2 cellular contexts compared by ENCODE assay signal in genomic region chr20:37559312-37560027, GRCh38.
A peak's percentile ranks its signal among the peaks of the same experiment; 100 is the strongest.
TF ChIP-seq lines count a peak whose summit lies in the region.

No MANE protein-coding gene starts in this region.

TF ChIP-seq in GM23338, 12 proteins besides CTCF, POLR2A, EP300 and RAD21:
- TF ChIP-seq ETS1 (IDR thresholded peaks at IDR 0.05): no peak
- no peak for TF ChIP-seq JUNB (IDR thresholded peaks at IDR 0.05; ENCODE audit: unreplicated experiment)
- TF ChIP-seq CREB1 (CRISPR knock-in tag; IDR thresholded peaks at IDR 0.05; ENCODE audit: low read depth): no peak
- no peak for TF ChIP-seq POLR2AphosphoS5 (IDR thresholded peaks at IDR 0.05; ENCODE audit: low read depth)
- no peak for TF ChIP-seq EZH2 (IDR thresholded peaks at IDR 0.05; ENCODE audit: low read depth, unreplicated experiment)
- TF ChIP-seq NANOG (IDR thresholded peaks at IDR 0.05; ENCODE audit: borderline replicate concordance): no peak
- TF ChIP-seq, protein P1, sequence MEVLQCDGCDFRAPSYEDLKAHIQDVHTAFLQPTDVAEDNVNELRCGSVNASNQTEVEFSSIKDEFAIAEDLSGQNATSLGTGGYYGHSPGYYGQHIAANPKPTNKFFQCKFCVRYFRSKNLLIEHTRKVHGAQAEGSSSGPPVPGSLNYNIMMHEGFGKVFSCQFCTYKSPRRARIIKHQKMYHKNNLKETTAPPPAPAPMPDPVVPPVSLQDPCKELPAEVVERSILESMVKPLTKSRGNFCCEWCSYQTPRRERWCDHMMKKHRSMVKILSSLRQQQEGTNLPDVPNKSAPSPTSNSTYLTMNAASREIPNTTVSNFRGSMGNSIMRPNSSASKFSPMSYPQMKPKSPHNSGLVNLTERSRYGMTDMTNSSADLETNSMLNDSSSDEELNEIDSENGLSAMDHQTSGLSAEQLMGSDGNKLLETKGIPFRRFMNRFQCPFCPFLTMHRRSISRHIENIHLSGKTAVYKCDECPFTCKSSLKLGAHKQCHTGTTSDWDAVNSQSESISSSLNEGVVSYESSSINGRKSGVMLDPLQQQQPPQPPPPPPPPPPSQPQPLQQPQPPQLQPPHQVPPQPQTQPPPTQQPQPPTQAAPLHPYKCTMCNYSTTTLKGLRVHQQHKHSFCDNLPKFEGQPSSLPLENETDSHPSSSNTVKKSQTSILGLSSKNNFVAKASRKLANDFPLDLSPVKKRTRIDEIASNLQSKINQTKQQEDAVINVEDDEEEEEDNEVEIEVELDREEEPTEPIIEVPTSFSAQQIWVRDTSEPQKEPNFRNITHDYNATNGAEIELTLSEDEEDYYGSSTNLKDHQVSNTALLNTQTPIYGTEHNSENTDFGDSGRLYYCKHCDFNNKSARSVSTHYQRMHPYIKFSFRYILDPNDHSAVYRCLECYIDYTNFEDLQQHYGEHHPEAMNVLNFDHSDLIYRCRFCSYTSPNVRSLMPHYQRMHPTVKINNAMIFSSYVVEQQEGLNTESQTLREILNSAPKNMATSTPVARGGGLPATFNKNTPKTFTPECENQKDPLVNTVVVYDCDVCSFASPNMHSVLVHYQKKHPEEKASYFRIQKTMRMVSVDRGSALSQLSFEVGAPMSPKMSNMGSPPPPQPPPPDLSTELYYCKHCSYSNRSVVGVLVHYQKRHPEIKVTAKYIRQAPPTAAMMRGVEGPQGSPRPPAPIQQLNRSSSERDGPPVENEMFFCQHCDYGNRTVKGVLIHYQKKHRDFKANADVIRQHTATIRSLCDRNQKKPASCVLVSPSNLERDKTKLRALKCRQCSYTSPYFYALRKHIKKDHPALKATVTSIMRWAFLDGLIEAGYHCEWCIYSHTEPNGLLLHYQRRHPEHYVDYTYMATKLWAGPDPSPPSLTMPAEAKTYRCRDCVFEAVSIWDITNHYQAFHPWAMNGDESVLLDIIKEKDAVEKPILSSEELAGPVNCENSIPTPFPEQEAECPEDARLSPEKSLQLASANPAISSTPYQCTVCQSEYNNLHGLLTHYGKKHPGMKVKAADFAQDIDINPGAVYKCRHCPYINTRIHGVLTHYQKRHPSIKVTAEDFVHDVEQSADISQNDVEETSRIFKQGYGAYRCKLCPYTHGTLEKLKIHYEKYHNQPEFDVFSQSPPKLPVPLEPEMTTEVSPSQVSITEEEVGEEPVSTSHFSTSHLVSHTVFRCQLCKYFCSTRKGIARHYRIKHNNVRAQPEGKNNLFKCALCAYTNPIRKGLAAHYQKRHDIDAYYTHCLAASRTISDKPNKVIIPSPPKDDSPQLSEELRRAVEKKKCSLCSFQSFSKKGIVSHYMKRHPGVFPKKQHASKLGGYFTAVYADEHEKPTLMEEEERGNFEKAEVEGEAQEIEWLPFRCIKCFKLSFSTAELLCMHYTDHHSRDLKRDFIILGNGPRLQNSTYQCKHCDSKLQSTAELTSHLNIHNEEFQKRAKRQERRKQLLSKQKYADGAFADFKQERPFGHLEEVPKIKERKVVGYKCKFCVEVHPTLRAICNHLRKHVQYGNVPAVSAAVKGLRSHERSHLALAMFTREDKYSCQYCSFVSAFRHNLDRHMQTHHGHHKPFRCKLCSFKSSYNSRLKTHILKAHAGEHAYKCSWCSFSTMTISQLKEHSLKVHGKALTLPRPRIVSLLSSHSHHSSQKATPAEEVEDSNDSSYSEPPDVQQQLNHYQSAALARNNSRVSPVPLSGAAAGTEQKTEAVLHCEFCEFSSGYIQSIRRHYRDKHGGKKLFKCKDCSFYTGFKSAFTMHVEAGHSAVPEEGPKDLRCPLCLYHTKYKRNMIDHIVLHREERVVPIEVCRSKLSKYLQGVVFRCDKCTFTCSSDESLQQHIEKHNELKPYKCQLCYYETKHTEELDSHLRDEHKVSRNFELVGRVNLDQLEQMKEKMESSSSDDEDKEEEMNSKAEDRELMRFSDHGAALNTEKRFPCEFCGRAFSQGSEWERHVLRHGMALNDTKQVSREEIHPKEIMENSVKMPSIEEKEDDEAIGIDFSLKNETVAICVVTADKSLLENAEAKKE (CRISPR knock-in tag; IDR thresholded peaks at IDR 0.05): no peak
- no peak for TF ChIP-seq STAT1 (IDR thresholded peaks at IDR 0.05; ENCODE audit: unreplicated experiment)
- TF ChIP-seq ZNF114 (CRISPR knock-in tag; IDR thresholded peaks at IDR 0.05): no peak
- TF ChIP-seq ZNF331 (CRISPR knock-in tag; IDR thresholded peaks at IDR 0.05; ENCODE audit: low read depth): no peak

TF ChIP-seq in K562, 482 proteins besides CTCF, POLR2A, EP300 and RAD21:
- TF ChIP-seq ZBTB1 (CRISPR knock-in tag; IDR thresholded peaks at IDR 0.05; ENCODE audit: borderline replicate concordance, low read depth) (no peak), TEAD1 (CRISPR knock-in tag; IDR thresholded peaks at IDR 0.05) (peak in 1 of 2 experiments; percentile 61; a peak in 1 of 4 replicates), VEZF1 (CRISPR knock-in tag; IDR thresholded peaks at IDR 0.05) (peak; percentile 33), MAX (CRISPR knock-in tag; IDR thresholded peaks at IDR 0.05) (no peak), RUNX1 (IDR thresholded peaks at IDR 0.05; ENCODE audit: low read depth) (no peak), MEF2D (tag; conservative IDR thresholded peaks at IDR 0.05; ENCODE audit: low read depth) (0 out of 2 replicates have a peak, but pooled peaks have one; percentile 36), ZBTB9 (CRISPR knock-in tag; IDR thresholded peaks at IDR 0.05) (peak; percentile 88), CEBPG (CRISPR knock-in tag; IDR thresholded peaks at IDR 0.05) (no peak), CEBPG (tag; conservative IDR thresholded peaks at IDR 0.05 in 1 of 2, IDR thresholded peaks at IDR 0.05 in 1 of 2) (peak in 1 of 2 experiments; percentile 58; a peak in 2 of 4 replicates), ZNF445 (CRISPR knock-in tag; IDR thresholded peaks at IDR 0.05; ENCODE audit: low read depth) (no peak), BACH1 (tag; IDR thresholded peaks at IDR 0.05) (peak; percentile 72), ZNF79 (CRISPR knock-in tag; IDR thresholded peaks at IDR 0.05; ENCODE audit: low read depth) (0 out of 2 replicates have a peak, but pooled peaks have one; percentile 44), NR4A1 (CRISPR knock-in tag; IDR thresholded peaks at IDR 0.05) (no peak), NR4A1 (tag; IDR thresholded peaks at IDR 0.05) (peak; percentile 93), PCBP2 (IDR thresholded peaks at IDR 0.05; ENCODE audit: low read depth, low read length, poor library complexity, severe bottlenecking) (no peak), HDAC8 (tag; IDR thresholded peaks at IDR 0.05) (peak; percentile 67; the same call in 1 of the 2 replicates), KLF6 (CRISPR knock-in tag; IDR thresholded peaks at IDR 0.05; ENCODE audit: borderline replicate concordance) (peak; percentile 65; the same call in 1 of the 2 replicates), ZNF740 (CRISPR knock-in tag; IDR thresholded peaks at IDR 0.05) (no peak), ZNF740 (tag; IDR thresholded peaks at IDR 0.05) (peak in 1 of 2 experiments; percentile 42; a peak in 1 of 4 replicates), DDX20 (tag; IDR thresholded peaks at IDR 0.05; ENCODE audit: low read depth) (peak; percentile 37; the same call in 1 of the 2 replicates), GTF2A2 (tag; IDR thresholded peaks at IDR 0.05) (0 out of 2 replicates have a peak, but pooled peaks have one; percentile 39), NEUROD1 (IDR thresholded peaks at IDR 0.05; ENCODE audit: borderline replicate concordance, low read depth, low read length, partially characterized antibody) (no peak), YY1 (IDR thresholded peaks at IDR 0.05; ENCODE audit: borderline replicate concordance in 1 of 3, control insufficient read depth in 1 of 3, extremely low read depth in 1 of 3, insufficient read depth in 3 of 3, insufficient read length in 1 of 3, insufficient replicate concordance in 2 of 3, low read depth in 1 of 3, low read length in 2 of 3) (peak in 1 of 3 experiments; percentile 67), GMEB1 (CRISPR knock-in tag; IDR thresholded peaks at IDR 0.05) (0 out of 2 replicates have a peak, but pooled peaks have one; percentile 13), BCL6 (CRISPR knock-in tag; IDR thresholded peaks at IDR 0.05) (peak; percentile 84), RFX1 (IDR thresholded peaks at IDR 0.05) (peak; percentile 83), STAT5A (IDR thresholded peaks at IDR 0.05; ENCODE audit: borderline replicate concordance, low read length) (peak; percentile 92), ATF1 (CRISPR knock-in tag; IDR thresholded peaks at IDR 0.05) (no peak), ATF1 (tag; IDR thresholded peaks at IDR 0.05) (peak; percentile 20; the same call in 1 of the 2 replicates), ZNF134 (CRISPR knock-in tag; conservative IDR thresholded peaks at IDR 0.05) (peak; percentile 64; the same call in 1 of the 2 replicates), SMAD3 (CRISPR knock-in tag; conservative IDR thresholded peaks at IDR 0.05) (0 out of 2 replicates have a peak, but pooled peaks have one; percentile 15), ETV1 (tag; conservative IDR thresholded peaks at IDR 0.05; ENCODE audit: low read depth) (no peak), MEIS2 (IDR thresholded peaks at IDR 0.05; ENCODE audit: partially characterized antibody) (peak; percentile 31), PYGO2 (tag; IDR thresholded peaks at IDR 0.05) (peak; percentile 79; the same call in 1 of the 2 replicates), CREB3 (tag; conservative IDR thresholded peaks at IDR 0.05; ENCODE audit: low read depth) (peak; percentile 69; the same call in 1 of the 2 replicates), EGR1 (conservative IDR thresholded peaks at IDR 0.05) (peak; percentile 32)
- TF ChIP-seq, protein P2, sequence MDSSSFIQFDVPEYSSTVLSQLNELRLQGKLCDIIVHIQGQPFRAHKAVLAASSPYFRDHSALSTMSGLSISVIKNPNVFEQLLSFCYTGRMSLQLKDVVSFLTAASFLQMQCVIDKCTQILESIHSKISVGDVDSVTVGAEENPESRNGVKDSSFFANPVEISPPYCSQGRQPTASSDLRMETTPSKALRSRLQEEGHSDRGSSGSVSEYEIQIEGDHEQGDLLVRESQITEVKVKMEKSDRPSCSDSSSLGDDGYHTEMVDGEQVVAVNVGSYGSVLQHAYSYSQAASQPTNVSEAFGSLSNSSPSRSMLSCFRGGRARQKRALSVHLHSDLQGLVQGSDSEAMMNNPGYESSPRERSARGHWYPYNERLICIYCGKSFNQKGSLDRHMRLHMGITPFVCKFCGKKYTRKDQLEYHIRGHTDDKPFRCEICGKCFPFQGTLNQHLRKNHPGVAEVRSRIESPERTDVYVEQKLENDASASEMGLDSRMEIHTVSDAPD (CRISPR knock-in tag; IDR thresholded peaks at IDR 0.05): no peak
- TF ChIP-seq, protein P3, sequence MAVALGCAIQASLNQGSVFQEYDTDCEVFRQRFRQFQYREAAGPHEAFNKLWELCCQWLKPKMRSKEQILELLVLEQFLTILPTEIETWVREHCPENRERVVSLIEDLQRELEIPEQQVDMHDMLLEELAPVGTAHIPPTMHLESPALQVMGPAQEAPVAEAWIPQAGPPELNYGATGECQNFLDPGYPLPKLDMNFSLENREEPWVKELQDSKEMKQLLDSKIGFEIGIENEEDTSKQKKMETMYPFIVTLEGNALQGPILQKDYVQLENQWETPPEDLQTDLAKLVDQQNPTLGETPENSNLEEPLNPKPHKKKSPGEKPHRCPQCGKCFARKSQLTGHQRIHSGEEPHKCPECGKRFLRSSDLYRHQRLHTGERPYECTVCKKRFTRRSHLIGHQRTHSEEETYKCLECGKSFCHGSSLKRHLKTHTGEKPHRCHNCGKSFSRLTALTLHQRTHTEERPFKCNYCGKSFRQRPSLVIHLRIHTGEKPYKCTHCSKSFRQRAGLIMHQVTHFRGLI (CRISPR knock-in tag; IDR thresholded peaks at IDR 0.05): 0 out of 2 replicates have a peak, but pooled peaks have one; percentile 73
